Comparison of ENCODE assay signal across 7 cellular contexts in genomic region chr9:40578908-40579307, GRCh38.
DNase-seq lines count a peak whose midpoint lies in the region; ATAC-seq, FAIRE-seq and TF ChIP-seq lines count a peak whose summit lies in the region.
"Not testable (repeated sequence)": the region's sequence is repeated elsewhere in the genome, so short reads cannot be mapped to it uniquely, and the experiment has no call there.

No MANE protein-coding gene starts in this region.

- not testable (repeated sequence) for H3K27ac ChIP-seq in K562 (ENCODE audit: extremely low read depth, low read depth, low read length)

- not testable (repeated sequence) for H4K20me1 ChIP-seq in K562 (replicated peaks; ENCODE audit: control insufficient read depth, insufficient read depth, low read length)

- in situ Hi-C loops in K562 (cut with MboI) = not testable (repeated sequence)

- BruUV-seq in K562 (replicated peaks; lab: Mats Ljungman, UMichigan) = not testable (repeated sequence)

- 9% methylated on average over 8 of the region's 12 CpGs for WGBS in K562 (ENCODE audit: insufficient coverage, low coverage, missing lambda C conversion rate)

- not testable (repeated sequence) for H3K9ac ChIP-seq in K562 (ENCODE audit: insufficient read depth in 1 of 2, low read depth in 2 of 2, low read length in 2 of 2)

- DNase-seq in GM20000 (ENCODE audit: low spot score) = peak; percentile 0
- DNase-seq in RPMI8226 = peak; percentile 0
- DNase-seq in K562 (ENCODE audit: extremely low read depth in 1 of 4, low spot score in 3 of 4) = peak in 1 of 4 experiments; percentile 0
- peak; percentile 0 for DNase-seq in fibroblast of gingiva (ENCODE audit: low read depth)
- peak; percentile 0 for DNase-seq in iPS-NIHi7 (ENCODE audit: extremely low spot score)
- DNase-seq in mesenteric fat pad (ENCODE audit: low spot score) = peak; percentile 35
- peak; percentile 43 for DNase-seq in sciatic nerve (ENCODE audit: low spot score)

- H3K27me3 ChIP-seq in K562 (ENCODE audit: control insufficient read depth in 2 of 2, insufficient read depth in 2 of 2, low read length in 2 of 2) = not testable (repeated sequence)

- CTCF ChIA-PET in K562 (lab: Yijun Ruan, JAX; ENCODE audit: low intra/inter-chr PET ratio) = not testable (repeated sequence)

- H3K9me1 ChIP-seq in K562 (ENCODE audit: control insufficient read depth, insufficient read depth, low read length) = not testable (repeated sequence)

- intact Hi-C loops in K562 (cut with micrococcal nuclease); sciatic nerve (cut with DNase I): not testable (repeated sequence)

- TF ChIP-seq CTCF in GM20000 (IDR thresholded peaks at IDR 0.05; ENCODE audit: extremely low read depth, missing control alignments); K562 (IDR thresholded peaks at IDR 0.05 in 2 of 3, conservative IDR thresholded peaks at IDR 0.05 in 1 of 3; ENCODE audit: insufficient read depth in 2 of 3, low read depth in 1 of 3, low read length in 3 of 3): not testable (repeated sequence)

- POLR2A ChIA-PET in K562 (lab: Yijun Ruan, JAX) = not testable (repeated sequence)

- not testable (repeated sequence) for ATAC-seq in K562, sciatic nerve

- TF ChIP-seq EP300 in K562 (IDR thresholded peaks at IDR 0.05; ENCODE audit: low read length) = not testable (repeated sequence)

- FAIRE-seq in K562 (lab: Jason Lieb, UNC) = not testable (repeated sequence)

- not testable (repeated sequence) for H3K79me2 ChIP-seq in K562 (ENCODE audit: control insufficient read depth, insufficient read depth, low read length)

- not testable (repeated sequence) for H3K4me3 ChIP-seq in K562

- H3K4me2 ChIP-seq in K562 (ENCODE audit: insufficient read depth, low read length) = not testable (repeated sequence)

- not testable (repeated sequence) for TF ChIP-seq RAD21 in K562 (CRISPR knock-in tag; conservative IDR thresholded peaks at IDR 0.05 in 1 of 2, IDR thresholded peaks at IDR 0.05 in 1 of 2)

- H3K36me3 ChIP-seq in K562 (ENCODE audit: control insufficient read depth, insufficient read depth, low read length) = not testable (repeated sequence)

- H3K4me1 ChIP-seq in K562 (replicated peaks in 1 of 2; ENCODE audit: control insufficient read depth in 2 of 2, insufficient read depth in 2 of 2, low read length in 2 of 2) = not testable (repeated sequence)

- not testable (repeated sequence) for TF ChIP-seq POLR2A in K562 (conservative IDR thresholded peaks at IDR 0.05)

- H2AFZ ChIP-seq in K562 (ENCODE audit: low read depth, low read length) = not testable (repeated sequence)

- H3K9me3 ChIP-seq in K562 (replicated peaks; ENCODE audit: control insufficient read depth, insufficient read depth, low read depth, low read length) = not testable (repeated sequence)

TF ChIP-seq in K562, 482 proteins besides CTCF, POLR2A, EP300 and RAD21:
- TF ChIP-seq L3MBTL2 (IDR thresholded peaks at IDR 0.05) (peak; percentile 50; the same call in 1 of the 2 replicates), E2F6 (IDR thresholded peaks at IDR 0.05; ENCODE audit: borderline replicate concordance in 1 of 2, extremely low read depth in 1 of 2, insufficient read depth in 1 of 2, insufficient read length in 1 of 2, low read depth in 1 of 2, low read length in 1 of 2, poor library complexity in 1 of 2, severe bottlenecking in 1 of 2) (peak in 1 of 2 experiments; percentile 15)
